In the genomic region with DNA sequence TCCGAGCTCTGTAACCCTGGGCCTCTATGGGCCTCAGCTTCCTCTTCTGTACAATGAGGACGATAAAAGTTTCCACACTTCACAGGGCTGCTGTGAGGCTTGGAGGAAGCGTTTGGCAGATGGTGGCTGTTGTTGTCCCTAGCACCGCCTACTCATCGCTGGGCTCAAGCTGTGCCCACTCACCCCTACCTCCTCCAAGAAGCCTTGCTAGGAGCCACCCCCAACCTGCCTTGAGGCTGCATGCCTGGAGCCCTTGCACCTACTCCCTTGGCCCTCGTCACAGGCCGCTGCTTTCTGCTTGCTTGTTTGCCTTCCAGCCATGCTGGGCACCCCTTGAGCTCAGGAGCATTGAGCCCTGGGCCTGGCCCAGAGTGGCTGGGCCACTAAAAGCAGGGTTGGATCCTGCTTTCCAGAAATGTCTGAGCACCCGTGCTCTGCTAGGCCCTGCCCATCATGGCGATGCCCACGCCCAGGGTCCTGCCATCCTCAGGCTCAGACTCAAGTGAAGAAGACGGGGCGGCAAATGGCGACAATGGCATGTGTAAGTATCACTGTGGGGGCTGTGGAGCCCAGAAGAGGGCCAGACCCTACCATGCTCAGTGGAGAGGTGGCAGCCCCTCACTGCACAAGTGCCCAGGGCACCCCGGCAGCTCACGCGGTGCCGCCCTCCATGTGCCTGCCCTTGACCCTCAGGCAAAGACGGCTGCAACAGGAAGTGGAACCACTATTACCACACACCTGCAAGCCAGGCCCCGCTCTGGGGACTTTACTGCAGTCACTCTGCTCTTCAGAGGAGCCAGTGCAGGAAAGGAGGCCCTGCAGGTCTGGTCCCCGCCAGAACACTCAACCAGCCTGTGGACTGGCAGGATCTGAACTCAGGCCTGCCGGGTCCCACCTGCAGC, we compare ENCODE assay signal across 10 cellular contexts. TPM values are rescaled to one million over a fixed set of nuclear protein-coding genes. Genes with fewer than 3 reads are reported as not detected.
DNase-seq lines count a peak whose midpoint lies in the region; TF ChIP-seq lines count a peak whose summit lies in the region.
"Had no signal": no experiment of that assay in that cellular context is flagged by ENCODE, and none has a peak within 500 bp of the region (broad histone marks: within the 10 kb centered on the region; RNA-seq: fewer than 3 reads in every experiment).

No MANE protein-coding gene starts in this region.

- H3K9me2 ChIP-seq in Loucy (replicated peaks; ENCODE audit: low read depth, low read length) = no peaks in the 10 kb centered on the region

- intact Hi-C loops in adrenal gland (cut with DNase I) = no loop called here

- TF ChIP-seq CTCF in Loucy (conservative IDR thresholded peaks at IDR 0.05; ENCODE audit: low read length) = no peak; the same call in 1 of the 2 replicates
- no peak for TF ChIP-seq CTCF in adrenal gland (IDR thresholded peaks at IDR 0.05)
- peak; percentile 31 for TF ChIP-seq CTCF in neutrophil (IDR thresholded peaks at IDR 0.05)

- H3K4me2 ChIP-seq in Loucy (ENCODE audit: low read depth, low read length, poor library complexity, severe bottlenecking) = peak overlapping the region; percentile 98

- TF ChIP-seq POLR2A in adrenal gland (IDR thresholded peaks at IDR 0.05) = no peak

- H4K20me1 ChIP-seq in Loucy (ENCODE audit: insufficient read depth, low read length, poor library complexity, severe bottlenecking) = no peaks in the 10 kb centered on the region

- peak overlapping the region; percentile 88 for H3K9ac ChIP-seq in Loucy (ENCODE audit: low read depth, low read length, poor library complexity, severe bottlenecking)

- peaks cover 31% of the 10 kb centered on the region for H3F3A ChIP-seq in Loucy (ENCODE audit: low read depth)

- no peaks in the 10 kb centered on the region for H3K36me3 ChIP-seq in Loucy (ENCODE audit: insufficient read depth, low read length)
- H3K36me3 ChIP-seq in adrenal gland (replicated peaks in 1 of 2) = no peaks in the 10 kb centered on the region
- peaks cover 5% of the 10 kb centered on the region for H3K36me3 ChIP-seq in neutrophil

- H3K27ac ChIP-seq in adrenal gland = peak overlapping the region in 4 of 5 donors; percentile 33 to 78 (median 48)
- H3K27ac ChIP-seq in neutrophil = peak overlapping the region; percentile 100

- peaks cover 74% of the 10 kb centered on the region for H3K4me1 ChIP-seq in Loucy (ENCODE audit: insufficient read depth, low read length, poor library complexity, severe bottlenecking)
- H3K4me1 ChIP-seq in adrenal gland (replicated peaks in 1 of 2) = peaks cover 0 to 27% of the 10 kb centered on the region in 2 donors
- H3K4me1 ChIP-seq in neutrophil (ENCODE audit: control insufficient read depth in 1 of 2, insufficient read depth in 1 of 2, low read depth in 1 of 2, low read length in 1 of 2) = peaks cover 88% of the 10 kb centered on the region in 2 experiments

- H3K4me3 ChIP-seq in Loucy (ENCODE audit: low read length, poor library complexity, severe bottlenecking) = peak overlapping the region; percentile 69
- H3K4me3 ChIP-seq in adrenal gland = no peak overlapping the region
- H3K4me3 ChIP-seq in neutrophil (ENCODE audit: low read depth in 1 of 2, low read length in 1 of 2) = peak overlapping the region; percentile 36 to 56

- H3K9me3 ChIP-seq in Loucy (ENCODE audit: insufficient read depth, low read depth, low read length) (no peaks in the 10 kb centered on the region), adrenal gland (replicated peaks in 1 of 3) (no peaks in the 10 kb centered on the region), neutrophil (no peaks in the 10 kb centered on the region)

- DNase-seq in activated T-cell treated with anti-CD3 and anti-CD28 coated beads, Interleukin-2, amount 50 U/mL, for 1 hour = peak; percentile 38
- no peak for DNase-seq in activated T-cell treated with anti-CD3 and anti-CD28 coated beads for 4 hours
- peak in 4 of 7 donors; percentile 42 to 68 (median 46) for DNase-seq in adrenal gland
- no peak for DNase-seq in glomerular visceral epithelial cell (ENCODE audit: extremely low spot score)
- DNase-seq in NCI-H187 treated with DMSO at 0.1 percent for 48 hours (lab: John Stamatoyannopoulos, UW) = no peak
- no peak for DNase-seq in H4 (ENCODE audit: low spot score)

- no peaks in the 10 kb centered on the region for H3K79me2 ChIP-seq in Loucy (ENCODE audit: insufficient read depth, low read length)

- no peak overlapping the region for H2AFZ ChIP-seq in Loucy (ENCODE audit: low read length)

- WGBS in adrenal gland, 4 donors = 77 to 90% (median 86%) methylated on average over 11 to 21 of the region's 21 CpGs

- H3K27me3 ChIP-seq in Loucy (ENCODE audit: insufficient read depth, low read length, poor library complexity, severe bottlenecking) (no peaks in the 10 kb centered on the region), adrenal gland (no peaks in the 10 kb centered on the region), neutrophil (no peaks in the 10 kb centered on the region)

RNA-seq across cellular contexts. Expression of a gene that starts 9.5 kb away (rescaled TPM):
- total RNA-seq in adrenal gland = 100 to 1,000 TPM in 3 of 8 donors, 10 to 100 TPM in 5; 34.0 to 123 (median 77.9) TPM
- 100 to 1,000 TPM; 178 to 350 (median 321) TPM for polyA plus RNA-seq in adrenal gland
- 77.7 and 126 TPM in 2 replicates for total RNA-seq in H4 (2014; rRNA removed; shearing (Covaris generic))

RNA-seq across cellular contexts. Expression of a gene that starts 17.0 kb away (rescaled TPM):
- total RNA-seq in adrenal gland = 10 to 100 TPM in 6 of 8 donors, 1 to 10 TPM in 2; 5.3 to 28.5 (median 13.7) TPM
- polyA plus RNA-seq in adrenal gland = 100 to 1,000 TPM in 1 of 3 donors, 10 to 100 TPM in 1, 1 to 10 TPM in 1; 5.9 to 154 (median 53.1) TPM
- total RNA-seq in H4 (2014; rRNA removed; shearing (Covaris generic)) = 0.74 and 3.8 TPM in 2 replicates

RNA-seq across cellular contexts. Expression of a gene that starts 28.3 kb away (rescaled TPM):
- 1 to 10 TPM in 6 of 8 donors, not detected in 2; 3.8 to 8.9 (median 4.8) TPM for total RNA-seq in adrenal gland
- polyA plus RNA-seq in adrenal gland = 100 to 1,000 TPM in 1 of 3 donors, 10 to 100 TPM in 2; 13.6 to 239 (median 14.1) TPM
- 3.0 TPM in 1 of 2 replicates, not detected in the other for total RNA-seq in H4 (2014; rRNA removed; shearing (Covaris generic))
- total RNA-seq: fibroblast of villous mesenchyme had no signal
- polyA plus RNA-seq: BJ had no signal

RNA-seq across cellular contexts. Expression of a gene that starts 55.4 kb away (rescaled TPM):
- total RNA-seq in adrenal gland = 1 to 10 TPM; 2.6 to 8.7 (median 5.8) TPM
- 1 to 10 TPM; 2.5 to 6.1 (median 3.1) TPM for polyA plus RNA-seq in adrenal gland
- total RNA-seq in H4 (2014; rRNA removed; shearing (Covaris generic)) = 18.1 and 21.3 TPM in 2 replicates

Comparison
In these comparisons a context has a peak if more than half of its experiments do, and no peak if none do; other contexts are left out.
1. DNase-seq: peak in activated T-cell treated with anti-CD3 and anti-CD28 coated beads, Interleukin-2, amount 50 U/mL, for 1 hour (single experiment) and adrenal gland (4 of 7); none in activated T-cell treated with anti-CD3 and anti-CD28 coated beads for 4 hours (single experiment), glomerular visceral epithelial cell (single experiment), NCI-H187 treated with DMSO at 0.1 percent for 48 hours (single experiment) and H4 (single experiment).
2. H3K4me3 ChIP-seq: peak in Loucy (single experiment) and neutrophil (2 of 2); none in adrenal gland (0 of 4).